ENCODE assay signal across 8 cellular contexts in the genomic region with DNA sequence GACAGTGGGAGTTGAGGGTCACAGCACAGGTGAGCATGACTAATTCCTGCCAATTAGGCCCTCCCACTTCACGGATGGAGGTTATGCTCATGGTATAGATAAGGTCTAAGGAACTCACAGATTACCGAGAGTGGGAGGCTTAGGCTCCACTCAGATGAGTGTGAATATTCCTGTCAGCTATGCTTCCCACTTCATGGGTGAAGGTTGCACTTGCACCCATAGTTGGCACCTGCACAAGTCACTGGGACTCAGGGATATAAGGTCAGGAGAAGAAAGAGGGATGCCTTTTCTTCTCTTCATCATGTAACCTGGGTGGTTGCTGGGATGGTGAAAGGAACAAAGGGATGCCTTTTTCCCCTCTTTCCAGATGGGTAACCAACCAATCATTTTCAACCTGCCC.
"Had no signal": no experiment of that assay in that cellular context is flagged by ENCODE, and none has a peak within 500 bp of the region (broad histone marks: within the 10 kb centered on the region; RNA-seq: fewer than 3 reads in every experiment).

No MANE protein-coding gene starts in this region.

- H3K4me3 ChIP-seq: GM12878 had no signal

- FAIRE-seq: G401.6, GM12878, GM12891, GM12892, GM18507, GM19239 had no signal

- DNase-seq: GDM1, GF-D8 had no signal

- ATAC-seq: GM12878 had no signal
